In genomic region chr5:79811081-79811480, GRCh38 we compare ENCODE assay signal across 1 cellular context.
TF ChIP-seq lines count a peak whose summit lies in the region.

No MANE protein-coding gene starts in this region.

TF ChIP-seq in K562, 482 proteins besides CTCF, POLR2A, EP300 and RAD21 (continued from another document and continues in another):
- no peak for TF ChIP-seq HMG20A (CRISPR knock-in tag; conservative IDR thresholded peaks at IDR 0.05)
- no peak for TF ChIP-seq ZNF668 (CRISPR knock-in tag; IDR thresholded peaks at IDR 0.05)
- TF ChIP-seq FOXJ3 (CRISPR knock-in tag; IDR thresholded peaks at IDR 0.05), result no peak
- TF ChIP-seq THRAP3 (IDR thresholded peaks at IDR 0.05; ENCODE audit: borderline replicate concordance), result no peak
- no peak for TF ChIP-seq PPARD (CRISPR knock-in tag; IDR thresholded peaks at IDR 0.05)
- peak; percentile 48 to 83; a peak in 3 of 4 replicates for TF ChIP-seq RCOR1 (IDR thresholded peaks at IDR 0.05; ENCODE audit: borderline replicate concordance in 1 of 2, low read depth in 2 of 2, low read length in 2 of 2)
- TF ChIP-seq ZBTB9 (CRISPR knock-in tag; IDR thresholded peaks at IDR 0.05), result no peak
- TF ChIP-seq MECOM (CRISPR knock-in tag; IDR thresholded peaks at IDR 0.05), result no peak
- no peak for TF ChIP-seq CBX8 (IDR thresholded peaks at IDR 0.05; ENCODE audit: borderline replicate concordance, extremely low read depth, low read depth, low read length, poor library complexity, severe bottlenecking)
- no peak for TF ChIP-seq TGIF2 (CRISPR knock-in tag; IDR thresholded peaks at IDR 0.05)
- TF ChIP-seq KDM4B (IDR thresholded peaks at IDR 0.05; ENCODE audit: borderline replicate concordance in 2 of 2, low read depth in 1 of 2), result no peak
- TF ChIP-seq BMI1 (IDR thresholded peaks at IDR 0.05; ENCODE audit: low read length), result no peak
- no peak for TF ChIP-seq SREBF1 (IDR thresholded peaks at IDR 0.05; ENCODE audit: borderline replicate concordance, low read depth, low read length)
- TF ChIP-seq HBP1 (CRISPR knock-in tag; IDR thresholded peaks at IDR 0.05), result peak; percentile 76; the same call in 1 of the 2 replicates
- TF ChIP-seq DNMT1 (IDR thresholded peaks at IDR 0.05), result no peak
- TF ChIP-seq CREB1 (IDR thresholded peaks at IDR 0.05), result no peak
- TF ChIP-seq CREB1 (CRISPR knock-in tag; IDR thresholded peaks at IDR 0.05), result no peak
- peak; percentile 90 for TF ChIP-seq VEZF1 (CRISPR knock-in tag; IDR thresholded peaks at IDR 0.05)
- no peak for TF ChIP-seq BRF1 (IDR thresholded peaks at IDR 0.05; ENCODE audit: borderline replicate concordance, extremely low read depth, insufficient read length)
- peak; percentile 76 for TF ChIP-seq LEF1 (IDR thresholded peaks at IDR 0.05)
- TF ChIP-seq ILK (tag; IDR thresholded peaks at IDR 0.05; ENCODE audit: borderline replicate concordance, low read depth), result no peak
- TF ChIP-seq HDAC2 (IDR thresholded peaks at IDR 0.05), result peak; percentile 83
- no peak for TF ChIP-seq SNAPC5 (CRISPR knock-in tag; IDR thresholded peaks at IDR 0.05)
- TF ChIP-seq ZNF318 (IDR thresholded peaks at IDR 0.05; ENCODE audit: borderline replicate concordance in 1 of 2, low read depth in 1 of 2), result no peak
- peak; percentile 90 to 91 for TF ChIP-seq KDM1A (IDR thresholded peaks at IDR 0.05)
- peak; percentile 86 for TF ChIP-seq NFIC (IDR thresholded peaks at IDR 0.05)
- TF ChIP-seq GATAD2A (IDR thresholded peaks at IDR 0.05), result peak; percentile 81; the same call in 1 of the 2 replicates
- TF ChIP-seq RBFOX2 (IDR thresholded peaks at IDR 0.05; ENCODE audit: low read depth, low read length), result no peak
- 0 out of 4 replicates have a peak, but pooled peaks of 1 of the 2 experiments have one; percentile 36 for TF ChIP-seq UBTF (IDR thresholded peaks at IDR 0.05; ENCODE audit: borderline replicate concordance in 1 of 2, low read depth in 2 of 2, low read length in 2 of 2)
- TF ChIP-seq ZNF75A (CRISPR knock-in tag; IDR thresholded peaks at IDR 0.05), result no peak
- TF ChIP-seq MBD2 (IDR thresholded peaks at IDR 0.05; ENCODE audit: borderline replicate concordance, low read depth), result peak; percentile 62; the same call in 1 of the 2 replicates
- no peak for TF ChIP-seq HNRNPLL (IDR thresholded peaks at IDR 0.05; ENCODE audit: low read depth, low read length, poor library complexity, severe bottlenecking)
- peak; percentile 52; the same call in 1 of the 2 replicates for TF ChIP-seq JUND (IDR thresholded peaks at IDR 0.05; ENCODE audit: borderline replicate concordance, low read depth, low read length)
- no peak; the same call in 2 of the 3 replicates for TF ChIP-seq JUND (tag; IDR thresholded peaks at IDR 0.05; ENCODE audit: borderline replicate concordance, low read depth, low read length)
- peak; percentile 89 for TF ChIP-seq THRB (CRISPR knock-in tag; conservative IDR thresholded peaks at IDR 0.05)
- TF ChIP-seq EHMT2 (IDR thresholded peaks at IDR 0.05), result peak; percentile 62
- TF ChIP-seq PCBP2 (IDR thresholded peaks at IDR 0.05; ENCODE audit: low read depth, low read length, poor library complexity, severe bottlenecking), result no peak
- no peak for TF ChIP-seq ZNF431 (CRISPR knock-in tag; IDR thresholded peaks at IDR 0.05)
- peak; percentile 98 for TF ChIP-seq EGR1 (conservative IDR thresholded peaks at IDR 0.05)
- TF ChIP-seq AFF4 (CRISPR knock-in tag; IDR thresholded peaks at IDR 0.05), result no peak
- no peak for TF ChIP-seq ZNF785 (CRISPR knock-in tag; IDR thresholded peaks at IDR 0.05)
- peak; percentile 91 for TF ChIP-seq KLF1 (tag; IDR thresholded peaks at IDR 0.05)
